Comparison of ENCODE assay signal across 14 cellular contexts in the genomic region with DNA sequence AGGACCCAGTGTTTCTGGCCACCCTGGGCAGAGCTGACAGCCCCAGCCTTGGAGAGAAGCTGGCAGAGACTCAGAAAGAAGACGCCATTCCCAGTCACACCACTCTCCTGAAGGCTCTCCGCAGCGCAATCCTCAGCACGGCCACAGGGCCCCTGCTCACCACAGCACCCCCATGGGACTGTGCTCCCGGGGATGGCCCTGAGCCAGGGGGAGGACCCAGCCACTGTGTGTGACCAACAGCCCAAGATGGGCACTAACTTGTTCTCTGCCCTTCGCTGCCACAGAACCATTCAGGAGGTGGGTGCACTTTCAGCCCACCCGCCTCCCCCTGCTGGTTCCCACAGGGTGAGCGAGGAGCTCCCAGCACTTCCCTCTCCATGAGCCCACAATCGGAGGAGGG. TPM values are rescaled to one million over a fixed set of nuclear protein-coding genes. Genes with fewer than 3 reads are reported as not detected.
DNase-seq lines count a peak whose midpoint lies in the region; ATAC-seq, FAIRE-seq and TF ChIP-seq lines count a peak whose summit lies in the region.
"Had no signal": no experiment of that assay in that cellular context is flagged by ENCODE, and none has a peak within 500 bp of the region (broad histone marks: within the 10 kb centered on the region; RNA-seq: fewer than 3 reads in every experiment).

No MANE protein-coding gene starts in this region.

- H3K36me3 ChIP-seq in body of pancreas (replicated peaks in 1 of 2; ENCODE audit: insufficient read depth in 1 of 2, low read depth in 2 of 2) = no peaks in the 10 kb centered on the region
- H3K36me3 ChIP-seq: MG63, neutrophil had no signal

- H3K4me1 ChIP-seq in A549 (peaks cover 58% of the 10 kb centered on the region), body of pancreas (peaks cover 36% of the 10 kb centered on the region)

- no peaks in the 10 kb centered on the region for H3K9me3 ChIP-seq in A549
- no peaks in the 10 kb centered on the region for H3K9me3 ChIP-seq in body of pancreas
- H3K9me3 ChIP-seq: MG63, neutrophil had no signal

- H3K4me2 ChIP-seq in A549 = peak overlapping the region; percentile 65

- peak overlapping the region; percentile 69 to 92 for H3K27ac ChIP-seq in A549
- H3K27ac ChIP-seq in body of pancreas = peak overlapping the region in 2 of 4 donors; percentile 10 to 38
- H3K27ac ChIP-seq: neutrophil had no signal

- H3K4me3 ChIP-seq in A549 = no peak overlapping the region
- no peak overlapping the region for H3K4me3 ChIP-seq in HFF-Myc (replicated peaks; ENCODE audit: low read depth, low read length)
- no peak overlapping the region for H3K4me3 ChIP-seq in body of pancreas
- H3K4me3 ChIP-seq: MG63 had no signal

- CTCF ChIA-PET in A549 (lab: Yijun Ruan, JAX) = interaction anchor here (0.6 to 9.4 kb wide), 6 partner anchors 9 to 142 kb away, joined by 3 to 67 read pairs (median 4); no protein-coding TSS in a partner anchor

- 49% methylated on average over 5 of the region's 9 CpGs for WGBS in A549 (ENCODE audit: missing lambda C conversion rate)
- WGBS in body of pancreas, 2 donors = 68% methylated on average over 9 of the region's 9 CpGs; no CpG with 5 or more reads in 1 of the 2 donors

- no peak for TF ChIP-seq CTCF in A549 (IDR thresholded peaks at IDR 0.05)
- TF ChIP-seq CTCF in HFF-Myc (IDR thresholded peaks at IDR 0.05; ENCODE audit: low read depth, low read length, missing control alignments) = peak; percentile 17
- no peak for TF ChIP-seq CTCF in body of pancreas (IDR thresholded peaks at IDR 0.05)

- ATAC-seq in A549 = peak; percentile 64 to 76
- peak; percentile 22 for ATAC-seq in body of pancreas
- ATAC-seq in GM21360 (IDR thresholded peaks at IDR 0.05; ENCODE audit: unreplicated experiment) = no peak
- ATAC-seq in GM21786 (IDR thresholded peaks at IDR 0.05; ENCODE audit: unreplicated experiment) = no peak

- no peak for TF ChIP-seq RAD21 in A549 (conservative IDR thresholded peaks at IDR 0.05 in 1 of 2, IDR thresholded peaks at IDR 0.05 in 1 of 2)

- POLR2A ChIA-PET in A549 (lab: Yijun Ruan, JAX) = no interaction called here

- TF ChIP-seq POLR2A in A549 (IDR thresholded peaks at IDR 0.05; ENCODE audit: low read length) (no peak), body of pancreas (IDR thresholded peaks at IDR 0.05) (no peak)

- no peak for FAIRE-seq in A549 (lab: Jason Lieb, UNC)

- TF ChIP-seq EP300 in A549 (IDR thresholded peaks at IDR 0.05) = no peak

- H3K27me3 ChIP-seq in body of pancreas = no peaks in the 10 kb centered on the region
- H3K27me3 ChIP-seq: MG63 had no signal

- DNase-seq in A549 (ENCODE audit: low read depth in 1 of 2, low spot score in 1 of 2) = peak in 1 of 2 experiments; percentile 38
- DNase-seq in HFF-Myc (ENCODE audit: extremely low read depth, low read depth) = no peak
- DNase-seq in body of pancreas = no peak
- peak; percentile 14 for DNase-seq in left kidney (ENCODE audit: low read depth, low spot score)
- DNase-seq in NCI-H2171 treated with DMSO at 0.1 percent for 48 hours (lab: John Stamatoyannopoulos, UW) = no peak
- no peak for DNase-seq in NCI-H1694 treated with DMSO at 0.1 percent for 48 hours (lab: John Stamatoyannopoulos, UW)
- DNase-seq: erythroblast; kidney glomerular epithelial cell; MG63; NCI-H748 treated with DMSO at 0.1 percent for 48 hours; stimulated activated naive B cell treated with anti-CD40 and anti-IgM and Interleukin-4, amounts not matched to agents 10 μg/mL and 1 μg/mL and 100 μg/mL, for 72 hours had no signal

- intact Hi-C loops in body of pancreas (cut with DNase I) = no loop called here

TF ChIP-seq in A549, 52 proteins besides CTCF, POLR2A, EP300 and RAD21:
- no peak for TF ChIP-seq NFE2L2 (conservative IDR thresholded peaks at IDR 0.05; ENCODE audit: low read length)
- TF ChIP-seq CHD4 (IDR thresholded peaks at IDR 0.05; ENCODE audit: borderline replicate concordance) = no peak
- no peak for TF ChIP-seq HOXA7 (CRISPR knock-in tag; IDR thresholded peaks at IDR 0.05)
- TF ChIP-seq BHLHE40 (IDR thresholded peaks at IDR 0.05; ENCODE audit: low read depth, low read length) = no peak
- TF ChIP-seq, protein P1, sequence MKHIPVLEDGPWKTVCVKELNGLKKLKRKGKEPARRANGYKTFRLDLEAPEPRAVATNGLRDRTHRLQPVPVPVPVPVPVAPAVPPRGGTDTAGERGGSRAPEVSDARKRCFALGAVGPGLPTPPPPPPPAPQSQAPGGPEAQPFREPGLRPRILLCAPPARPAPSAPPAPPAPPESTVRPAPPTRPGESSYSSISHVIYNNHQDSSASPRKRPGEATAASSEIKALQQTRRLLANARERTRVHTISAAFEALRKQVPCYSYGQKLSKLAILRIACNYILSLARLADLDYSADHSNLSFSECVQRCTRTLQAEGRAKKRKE (CRISPR knock-in tag; IDR thresholded peaks at IDR 0.05; ENCODE audit: low read depth) = no peak
- TF ChIP-seq, protein P2, sequence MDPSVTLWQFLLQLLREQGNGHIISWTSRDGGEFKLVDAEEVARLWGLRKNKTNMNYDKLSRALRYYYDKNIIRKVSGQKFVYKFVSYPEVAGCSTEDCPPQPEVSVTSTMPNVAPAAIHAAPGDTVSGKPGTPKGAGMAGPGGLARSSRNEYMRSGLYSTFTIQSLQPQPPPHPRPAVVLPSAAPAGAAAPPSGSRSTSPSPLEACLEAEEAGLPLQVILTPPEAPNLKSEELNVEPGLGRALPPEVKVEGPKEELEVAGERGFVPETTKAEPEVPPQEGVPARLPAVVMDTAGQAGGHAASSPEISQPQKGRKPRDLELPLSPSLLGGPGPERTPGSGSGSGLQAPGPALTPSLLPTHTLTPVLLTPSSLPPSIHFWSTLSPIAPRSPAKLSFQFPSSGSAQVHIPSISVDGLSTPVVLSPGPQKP (IDR thresholded peaks at IDR 0.05; ENCODE audit: low read depth, low read length) = no peak
- TF ChIP-seq ZC3H11A (IDR thresholded peaks at IDR 0.05) = no peak
- TF ChIP-seq CEBPB (IDR thresholded peaks at IDR 0.05) = no peak
- TF ChIP-seq TP53 (CRISPR knock-in tag; IDR thresholded peaks at IDR 0.05) = no peak
- TF ChIP-seq, protein P3, sequence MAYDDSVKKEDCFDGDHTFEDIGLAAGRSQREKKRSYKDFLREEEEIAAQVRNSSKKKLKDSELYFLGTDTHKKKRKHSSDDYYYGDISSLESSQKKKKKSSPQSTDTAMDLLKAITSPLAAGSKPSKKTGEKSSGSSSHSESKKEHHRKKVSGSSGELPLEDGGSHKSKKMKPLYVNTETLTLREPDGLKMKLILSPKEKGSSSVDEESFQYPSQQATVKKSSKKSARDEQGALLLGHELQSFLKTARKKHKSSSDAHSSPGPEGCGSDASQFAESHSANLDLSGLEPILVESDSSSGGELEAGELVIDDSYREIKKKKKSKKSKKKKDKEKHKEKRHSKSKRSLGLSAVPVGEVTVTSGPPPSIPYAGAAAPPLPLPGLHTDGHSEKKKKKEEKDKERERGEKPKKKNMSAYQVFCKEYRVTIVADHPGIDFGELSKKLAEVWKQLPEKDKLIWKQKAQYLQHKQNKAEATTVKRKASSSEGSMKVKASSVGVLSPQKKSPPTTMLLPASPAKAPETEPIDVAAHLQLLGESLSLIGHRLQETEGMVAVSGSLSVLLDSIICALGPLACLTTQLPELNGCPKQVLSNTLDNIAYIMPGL (CRISPR knock-in tag; IDR thresholded peaks at IDR 0.05; ENCODE audit: borderline replicate concordance) = no peak
- TF ChIP-seq FOSB (CRISPR knock-in tag; IDR thresholded peaks at IDR 0.05) = no peak
- no peak for TF ChIP-seq E2F6 (IDR thresholded peaks at IDR 0.05; ENCODE audit: borderline replicate concordance, low read depth)
- no peak for TF ChIP-seq JUNB (IDR thresholded peaks at IDR 0.05)
- no peak for TF ChIP-seq POLR2AphosphoS2 (conservative IDR thresholded peaks at IDR 0.05; ENCODE audit: low read length)
- no peak for TF ChIP-seq FOSL2 (IDR thresholded peaks at IDR 0.05)
- TF ChIP-seq FOSL2 (CRISPR knock-in tag; IDR thresholded peaks at IDR 0.05) = no peak

RNA-seq across cellular contexts. Expression of gene CCNK, which starts 57.1 kb away (rescaled TPM):
- polyA plus RNA-seq in A549 (2011; rRNA removed) (22.7 and 38.9 TPM in 2 replicates), A549 (2017; fragmentation: RNase III; extraction: RNeasy Plus Mini Kit Qiagen cat#74134 plus additional on column Dnase treatment) (46.6 to 50.8 TPM (median 50.6 TPM) in 3 replicates)
- 14.7 and 16.4 TPM in 2 replicates for polyA plus RNA-seq in A549 (2012; cell fraction: cytosol; rRNA removed)
- polyA plus RNA-seq in A549 (2012; cell fraction: nucleus; rRNA removed) = 12.0 and 19.6 TPM in 2 replicates
- polyA minus RNA-seq in A549 (2011; rRNA and poly(A)+ RNA removed) = 32.7 and 36.2 TPM in 2 replicates
- total RNA-seq in body of pancreas = 1 to 10 TPM; 5.3 to 9.6 TPM

RNA-seq across cellular contexts. Expression of gene SETD3, which starts 57.6 kb away (rescaled TPM):
- polyA plus RNA-seq in A549 (2011; rRNA removed) (53.9 and 59.7 TPM in 2 replicates), A549 (2017; fragmentation: RNase III; extraction: RNeasy Plus Mini Kit Qiagen cat#74134 plus additional on column Dnase treatment) (41.2 to 44.7 TPM (median 43.1 TPM) in 3 replicates)
- 19.3 and 25.5 TPM in 2 replicates for polyA plus RNA-seq in A549 (2012; cell fraction: cytosol; rRNA removed)
- 8.5 and 11.1 TPM in 2 replicates for polyA plus RNA-seq in A549 (2012; cell fraction: nucleus; rRNA removed)
- 47.2 and 53.5 TPM in 2 replicates for polyA minus RNA-seq in A549 (2011; rRNA and poly(A)+ RNA removed)
- 10 to 100 TPM; 34.6 to 39.4 TPM for total RNA-seq in body of pancreas

Comparison
In these comparisons a context has a peak if more than half of its experiments do, and no peak if none do; other contexts are left out.
1. ATAC-seq: peak in A549 (2 of 2) and body of pancreas (single experiment); none in GM21360 (single experiment) and GM21786 (single experiment).